Comparison of ENCODE assay signal across 1 cellular context in genomic region chr2:42624047-42624446, GRCh38.
TF ChIP-seq lines count a peak whose summit lies in the region.

No MANE protein-coding gene starts in this region.

TF ChIP-seq in GM23338, 12 proteins besides CTCF, POLR2A, EP300 and RAD21 (continued from another document):
- TF ChIP-seq ZNF462 (CRISPR knock-in tag; IDR thresholded peaks at IDR 0.05) (no peak), EZH2 (IDR thresholded peaks at IDR 0.05; ENCODE audit: low read depth, unreplicated experiment) (no peak), ETS1 (IDR thresholded peaks at IDR 0.05) (no peak), POLR2AphosphoS5 (IDR thresholded peaks at IDR 0.05; ENCODE audit: low read depth) (no peak), EZH2phosphoT487 (IDR thresholded peaks at IDR 0.05; ENCODE audit: unreplicated experiment) (no peak), ZNF114 (CRISPR knock-in tag; IDR thresholded peaks at IDR 0.05) (no peak), REST (IDR thresholded peaks at IDR 0.05; ENCODE audit: unreplicated experiment) (no peak), ZNF331 (CRISPR knock-in tag; IDR thresholded peaks at IDR 0.05; ENCODE audit: low read depth) (no peak), JUNB (IDR thresholded peaks at IDR 0.05; ENCODE audit: unreplicated experiment) (no peak), CREB1 (CRISPR knock-in tag; IDR thresholded peaks at IDR 0.05; ENCODE audit: low read depth) (no peak), NANOG (IDR thresholded peaks at IDR 0.05; ENCODE audit: borderline replicate concordance) (no peak)
TF ChIP-seq in GM23338: peak in this region for 0.
